8 cellular contexts compared by ENCODE assay signal in genomic region chr19:39833464-39834286, GRCh38. TPM values are rescaled to one million over a fixed set of nuclear protein-coding genes. Genes with fewer than 3 reads are reported as not detected.
DNase-seq lines count a peak whose midpoint lies in the region; ATAC-seq, FAIRE-seq and TF ChIP-seq lines count a peak whose summit lies in the region.

DYRK1B (minus strand) TSS chr19:39834162; CDS start chr19:39831867, 2,295 bp downstream.

- peaks cover 32% of the 10 kb centered on the region for H3K4me1 Mint-ChIP-seq in nephron

- TF ChIP-seq CTCF in D721Med (IDR thresholded peaks at IDR 0.05; ENCODE audit: insufficient read depth, missing control alignments) (no peak), RWPE1 (conservative IDR thresholded peaks at IDR 0.05; ENCODE audit: low read depth) (no peak), fibroblast of villous mesenchyme (IDR thresholded peaks at IDR 0.05; ENCODE audit: insufficient read depth, low read depth, low read length) (no peak), nephron (IDR thresholded peaks at IDR 0.05; ENCODE audit: unreplicated experiment in 3 of 3) (no peak)

- H3K9me3 Mint-ChIP-seq in nephron, result no peaks in the 10 kb centered on the region

- peak within 1 kb of the TSS; percentile 87 to 94 (median 87) for H3K27ac Mint-ChIP-seq in nephron

- POLR2A ChIA-PET in RWPE1 (lab: Yijun Ruan, JAX; ENCODE audit: low non-redundant PET), result interaction anchor here (0.5 to 0.9 kb wide), 4 partner anchors 8 to 1541 kb away, joined by 3 to 6 read pairs (median 4); partner anchors contain the start of genes FBL and PSMC4

- CTCF ChIA-PET in RWPE1 (lab: Yijun Ruan, JAX), result interaction anchor here (0.9 kb wide), 1 partner anchor 11 kb away, joined by 12 read pairs; no protein-coding TSS in a partner anchor

- no peaks in the 10 kb centered on the region for H3K27me3 Mint-ChIP-seq in nephron (ENCODE audit: low read depth)

- peak within 1 kb of the TSS; percentile 89 to 93 (median 92) for H3K4me3 Mint-ChIP-seq in nephron

- DNase-seq in D721Med (ENCODE audit: insufficient read length, low spot score) (peak; percentile 92), HuH-7 (ENCODE audit: low spot score) (peak; percentile 81), RWPE1 (ENCODE audit: low spot score) (peak; percentile 99), fibroblast of villous mesenchyme (ENCODE audit: low read depth) (peak; percentile 98)
- peak; percentile 95 for DNase-seq in activated gamma-delta T cell treated with anti-CD3 and anti-CD28 coated beads, Interleukin-2, amount 50 U/mL, for 16 hours (ENCODE audit: low read depth)
- DNase-seq in stimulated activated naive CD4-positive, alpha-beta T cell treated with Interleukin-2 at 50 U/mL for 16 hours (lab: John Stamatoyannopoulos, UW), result peak; percentile 95

- H3K36me3 Mint-ChIP-seq in nephron (ENCODE audit: low read depth), result peaks cover 64% of the 10 kb centered on the region

- peak within 1 kb of the TSS; percentile 85 for H3K4me3 ChIP-seq in fibroblast of villous mesenchyme (ENCODE audit: low read depth, low read length)

- ATAC-seq in GM21447 (IDR thresholded peaks at IDR 0.05; ENCODE audit: unreplicated experiment), result peak; percentile 85

- peak within 1 kb of the TSS; percentile 92 for H3K27ac ChIP-seq in RWPE1

- FAIRE-seq in D721Med (lab: Jason Lieb, UNC), result no peak

RNA-seq across cellular contexts. Expression of gene DYRK1B, which starts in this region (rescaled TPM):
- total RNA-seq in fibroblast of villous mesenchyme, result 9.7 and 10.4 TPM in 2 replicates

Comparison
In these comparisons a context has a peak if more than half of its experiments do, and no peak if none do; other contexts are left out.
1. Peak in every context shown above with its lines: DNase-seq, ATAC-seq, H3K4me3 ChIP-seq and H3K27ac ChIP-seq.